In the genomic region with DNA sequence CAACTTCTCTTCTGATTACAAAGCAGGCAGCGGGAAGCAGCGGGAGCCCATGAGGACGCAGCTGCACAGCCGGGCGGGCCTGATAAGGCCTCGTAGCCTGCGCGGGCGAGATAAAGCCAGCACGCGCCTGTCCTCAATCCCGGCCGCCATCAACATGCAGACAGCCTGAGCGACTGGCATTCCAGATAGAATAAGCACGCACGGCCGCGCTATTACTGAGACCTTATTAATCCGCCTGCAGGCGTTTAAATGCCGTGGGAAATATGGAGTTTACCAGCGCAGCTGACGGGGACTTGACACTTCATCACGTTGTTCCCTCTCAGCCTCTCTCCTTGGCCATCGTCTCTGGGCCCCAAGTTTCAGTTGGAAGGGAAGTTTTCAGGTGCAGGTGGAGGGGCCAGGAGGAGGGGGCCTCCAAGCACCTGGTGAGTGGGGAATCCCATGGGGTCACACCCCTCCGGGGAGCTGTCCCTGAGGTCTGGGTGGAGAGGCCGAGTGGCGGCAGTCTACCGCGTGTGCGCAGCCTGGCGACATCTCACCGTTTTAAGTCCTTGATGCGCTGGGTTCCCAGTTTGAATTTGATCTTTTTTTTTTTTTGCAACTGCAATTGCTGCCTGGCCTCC, we compare ENCODE assay signal across 12 cellular contexts. TPM values are rescaled to one million over a fixed set of nuclear protein-coding genes. Genes with fewer than 3 reads are reported as not detected.
DNase-seq lines count a peak whose midpoint lies in the region; ATAC-seq and TF ChIP-seq lines count a peak whose summit lies in the region.
"Had no signal": no experiment of that assay in that cellular context is flagged by ENCODE, and none has a peak within 500 bp of the region (broad histone marks: within the 10 kb centered on the region; RNA-seq: fewer than 3 reads in every experiment).

No MANE protein-coding gene starts in this region.

- no peak for ATAC-seq in HG02885 (IDR thresholded peaks at IDR 0.05; ENCODE audit: poor library complexity, unreplicated experiment)

- H3K9ac ChIP-seq in colonic mucosa (ENCODE audit: low read depth in 2 of 2, low read length in 2 of 2): no peak overlapping the region

- H3K36me3 ChIP-seq in WERI-Rb-1 (no peaks in the 10 kb centered on the region), colonic mucosa (no peaks in the 10 kb centered on the region)

- peaks cover 5% of the 10 kb centered on the region for H3K27me3 Mint-ChIP-seq in HFFc6 (ENCODE audit: insufficient read depth)

- H3K4me1 ChIP-seq in colonic mucosa: no peaks in the 10 kb centered on the region

- no peaks in the 10 kb centered on the region for H3K4me1 Mint-ChIP-seq in HFFc6 (ENCODE audit: low read depth)

- peaks cover under 1% of the 10 kb centered on the region for H3K36me3 Mint-ChIP-seq in HFFc6 (ENCODE audit: low read depth)

- H3K9me3 ChIP-seq in WERI-Rb-1 (ENCODE audit: severe bottlenecking) (no peaks in the 10 kb centered on the region), colonic mucosa (no peaks in the 10 kb centered on the region)

- TF ChIP-seq CTCF in HFFc6 (IDR thresholded peaks at IDR 0.05) (no peak), WERI-Rb-1 (IDR thresholded peaks at IDR 0.05; ENCODE audit: low read depth, low read length) (no peak), colonic mucosa (IDR thresholded peaks at IDR 0.05) (no peak)

- H3K4me3 Mint-ChIP-seq in HFFc6: no peak overlapping the region

- no peak overlapping the region for H3K27ac Mint-ChIP-seq in HFFc6

- H3K27ac ChIP-seq in WERI-Rb-1 (no peak overlapping the region), colonic mucosa (no peak overlapping the region)

- H3K4me3 ChIP-seq in WERI-Rb-1 (ENCODE audit: low read depth, low read length) (no peak overlapping the region), colonic mucosa (no peak overlapping the region)
- H3K4me3 ChIP-seq: dorsolateral prefrontal cortex had no signal

- DNase-seq in CMK (ENCODE audit: low read depth) (peak; percentile 95), HFFc6 (peak; percentile 4), WERI-Rb-1 (peak; percentile 21), lung microvascular endothelial cell (ENCODE audit: low read depth in 2 of 2) (peak; percentile 55 to 83), NCI-H774 (lab: John Stamatoyannopoulos, UW) (no peak), SKM-1 treated with dmso at 0.1 percent for 144 hours (lab: John Stamatoyannopoulos, UW; ENCODE audit: unreplicated experiment) (no peak), colonic mucosa (no peak)
- DNase-seq: HCEC 1CT, NCI-H2081 treated with DMSO at 0.1 percent for 48 hours, nucleus accumbens had no signal

- intact Hi-C loops in colonic mucosa (cut with DNase I): no loop called here

- H3K9me3 Mint-ChIP-seq in HFFc6: peaks cover 20% of the 10 kb centered on the region

- H3K27me3 ChIP-seq in WERI-Rb-1 (ENCODE audit: insufficient read depth, low read depth, severe bottlenecking) (no peaks in the 10 kb centered on the region), colonic mucosa (peaks cover 3% of the 10 kb centered on the region)

RNA-seq across cellular contexts. Expression of a gene that starts 27.3 kb away (rescaled TPM):
- not detected for total RNA-seq in HFFc6 (2021; fragmentation: NEBNext Ultra II Directional; extraction: Animal tissue kit (Norgen Biotek cat#: 25700))
- total RNA-seq in lung microvascular endothelial cell (not detected in 2 replicates), colonic mucosa (10 to 100 TPM; 10.1 to 10.5 TPM)

Comparison
In these comparisons a context has a peak if more than half of its experiments do, and no peak if none do; other contexts are left out.
1. DNase-seq: peak in CMK (single experiment), HFFc6 (single experiment), WERI-Rb-1 (single experiment) and lung microvascular endothelial cell (2 of 2); none in NCI-H774 (single experiment), SKM-1 treated with dmso at 0.1 percent for 144 hours (single experiment) and colonic mucosa (single experiment).
2. RNA of a gene that starts 27.3 kb away (total RNA-seq): 10.1 to 10.5 TPM in colonic mucosa; not detected in HFFc6 and not detected in lung microvascular endothelial cell; every median in the first group is over 4 times any median in the second.